31 cellular contexts compared by ENCODE assay signal in the genomic region with DNA sequence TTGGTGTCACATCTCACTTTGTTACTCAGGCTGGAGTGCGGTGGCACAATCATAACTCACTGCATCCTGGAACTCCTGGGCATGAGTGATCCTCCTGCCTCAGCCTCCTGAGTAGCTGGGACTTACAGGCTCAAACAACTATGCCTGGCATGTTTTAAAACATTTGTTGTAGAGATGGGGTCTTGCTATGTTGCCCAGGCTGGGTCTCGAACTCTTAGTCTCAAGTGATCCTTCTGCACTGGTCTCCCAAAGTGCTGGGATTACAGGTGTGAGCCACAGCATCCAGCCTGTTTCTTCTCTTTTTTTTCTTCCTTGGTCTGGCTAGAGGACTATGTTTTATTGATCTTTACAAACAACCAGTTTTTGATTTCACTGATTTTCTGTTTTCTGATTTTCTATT.
"Had no signal": no experiment of that assay in that cellular context is flagged by ENCODE, and none has a peak within 500 bp of the region (broad histone marks: within the 10 kb centered on the region; RNA-seq: fewer than 3 reads in every experiment).

No MANE protein-coding gene starts in this region.

- H3K27me3 ChIP-seq: neural progenitor cell, ovary, spleen, suprapubic skin, testis, tibial artery, transverse colon, upper lobe of right lung, uterus had no signal

- H3K4me3 Mint-ChIP-seq: natural killer cell; nephron; neural progenitor cell; stimulated activated memory B cell treated with anti-CD40 and anti-IgM and Interleukin-4, amounts not matched to agents 10 μg/mL and 1 μg/mL and 100 μg/mL, for 72 hours; stimulated activated naive CD8-positive, alpha-beta T cell treated with anti-CD3 and anti-CD28 coated beads, Interleukin-15, amount 100 ng/mL, for 72 hours; type B pancreatic cell had no signal

- H3K4me3 ChIP-seq: neural progenitor cell, ovary, psoas muscle, skin epidermis, smooth muscle cell, spleen, suprapubic skin, testis, tibial artery, transverse colon, upper lobe of right lung, uterus had no signal

- ATAC-seq: natural killer cell; psoas muscle; right cardiac atrium; sciatic nerve; stimulated activated memory B cell treated with anti-CD40 and anti-IgM and Interleukin-4, amounts not matched to agents 10 μg/mL and 1 μg/mL and 100 μg/mL, for 72 hours; stimulated activated naive CD8-positive, alpha-beta T cell treated with anti-CD3 and anti-CD28 coated beads, Interleukin-15, amount 100 ng/mL, for 72 hours; stimulated activated naive CD8-positive, alpha-beta T cell treated with anti-CD3 and anti-CD28 coated beads, Interleukin-15, Interleukin-2, amounts not matched to agents 100 U/mL and 50 U/mL, for 24 hours; upper lobe of right lung had no signal

- H3K36me3 Mint-ChIP-seq: natural killer cell had no signal

- H2AFZ ChIP-seq: neural progenitor cell, parathyroid adenoma had no signal

- H3K4me2 ChIP-seq: neural progenitor cell, smooth muscle cell had no signal

- DNase-seq: natural killer cell; occipital lobe; ovary; posterior cingulate gyrus; psoas muscle; right cardiac atrium; spleen; stimulated activated CD4-positive, alpha-beta T cell treated with anti-CD3 and anti-CD28 coated beads, Interleukin-12 subunit alpha, Interleukin-12 subunit beta, amount 100 ng/mL, for 4 hours; stimulated activated CD4-positive, alpha-beta T cell treated with anti-CD3 and anti-CD28 coated beads, Interleukin-1b, Interleukin-23, amount 100 ng/mL, for 48 hours; stimulated activated CD4-positive, alpha-beta T cell treated with anti-CD3 and anti-CD28 coated beads, Interleukin-4, amount 100 ng/mL, for 1 hour; stimulated activated CD4-positive, alpha-beta T cell treated with anti-CD3 and anti-CD28 coated beads, Interleukin-4, amount 100 ng/mL, for 4 hours; stimulated activated CD8-positive, alpha-beta memory T cell treated with anti-CD3 and anti-CD28 coated beads, Interleukin-4, amount 100 ng/mL, for 48 hours; stimulated activated naive CD4-positive, alpha-beta T cell; stimulated activated naive CD8-positive, alpha-beta T cell treated with anti-CD3 and anti-CD28 coated beads, Interleukin-15, amount 100 ng/mL, for 72 hours; stimulated activated naive CD8-positive, alpha-beta T cell treated with anti-CD3 and anti-CD28 coated beads, Interleukin-15, Interleukin-2, amounts not matched to agents 100 U/mL and 50 U/mL, for 24 hours; substantia nigra; testis; tibial artery; transverse colon; upper lobe of right lung; uterus had no signal

- H3K79me2 ChIP-seq: parathyroid adenoma had no signal

- H3K4me1 Mint-ChIP-seq: nephron; neural progenitor cell; stimulated activated memory B cell treated with anti-CD40 and anti-IgM and Interleukin-4, amounts not matched to agents 10 μg/mL and 1 μg/mL and 100 μg/mL, for 72 hours had no signal

- H3K27ac Mint-ChIP-seq: natural killer cell; nephron; neural progenitor cell; progenitor cell of endocrine pancreas; stimulated activated memory B cell treated with anti-CD40 and anti-IgM and Interleukin-4, amounts not matched to agents 10 μg/mL and 1 μg/mL and 100 μg/mL, for 72 hours; stimulated activated naive CD8-positive, alpha-beta T cell treated with anti-CD3 and anti-CD28 coated beads, Interleukin-15, amount 100 ng/mL, for 72 hours; type B pancreatic cell had no signal

- H3K27me3 Mint-ChIP-seq: progenitor cell of endocrine pancreas; stimulated activated memory B cell treated with anti-CD40 and anti-IgM and Interleukin-4, amounts not matched to agents 10 μg/mL and 1 μg/mL and 100 μg/mL, for 72 hours; stimulated activated naive CD8-positive, alpha-beta T cell treated with anti-CD3 and anti-CD28 coated beads, Interleukin-15, amount 100 ng/mL, for 72 hours; type B pancreatic cell had no signal

- H3K9ac ChIP-seq: neural progenitor cell, parathyroid adenoma had no signal

- H3K9me3 ChIP-seq: ovary, psoas muscle, suprapubic skin, testis, tibial artery, transverse colon, upper lobe of right lung, uterus had no signal

- H3K4me1 ChIP-seq: neural progenitor cell, parathyroid adenoma, suprapubic skin, testis, tibial artery, upper lobe of right lung, uterus had no signal

- H3K36me3 ChIP-seq: neural progenitor cell, ovary, spleen, suprapubic skin, tibial artery, transverse colon, upper lobe of right lung, uterus had no signal

- H3K27ac ChIP-seq: neural progenitor cell, ovary, parathyroid adenoma, psoas muscle, skin epidermis, spleen, suprapubic skin, testis, tibial artery, transverse colon, upper lobe of right lung, uterus had no signal
